Comparison of ENCODE assay signal across 9 cellular contexts in the genomic region with DNA sequence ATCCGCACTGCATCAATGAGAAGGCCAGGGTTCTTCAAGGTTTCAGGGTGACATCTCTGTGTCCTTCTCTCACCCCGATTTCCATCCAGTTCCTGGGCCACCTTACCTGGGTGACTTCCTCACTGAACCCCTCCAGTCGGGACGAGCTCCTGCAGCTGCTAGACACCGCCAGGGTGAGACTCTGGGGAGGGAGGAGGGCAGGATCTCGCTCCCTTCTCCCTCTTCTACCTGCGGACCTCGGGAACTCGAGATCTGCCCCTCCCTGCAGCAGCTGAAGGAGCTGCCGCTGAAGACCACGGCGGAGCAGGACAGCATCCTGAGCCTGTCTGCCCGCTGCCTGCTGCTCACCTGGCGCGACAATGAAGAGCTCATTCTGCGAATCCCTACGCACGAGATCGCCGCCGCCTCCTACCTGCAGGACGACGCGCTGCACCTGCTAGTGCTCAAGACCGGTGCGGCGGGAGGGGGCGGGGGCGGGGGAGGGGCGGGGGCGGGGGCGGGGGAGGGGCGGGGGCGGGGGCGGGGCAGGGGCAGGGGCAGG. TPM values are rescaled to one million over a fixed set of nuclear protein-coding genes. Genes with fewer than 3 reads are reported as not detected.
DNase-seq lines count a peak whose midpoint lies in the region; ATAC-seq and TF ChIP-seq lines count a peak whose summit lies in the region.
"Had no signal": no experiment of that assay in that cellular context is flagged by ENCODE, and none has a peak within 500 bp of the region (broad histone marks: within the 10 kb centered on the region; RNA-seq: fewer than 3 reads in every experiment).

No MANE protein-coding gene starts in this region.

- H2AFZ ChIP-seq in OCI-LY3 (ENCODE audit: low read depth, low read length) = no peak overlapping the region

- H3K27ac Mint-ChIP-seq in activated naive CD8-positive, alpha-beta T cell treated with anti-CD3 and anti-CD28 coated beads for 36 hours = no peak overlapping the region

- no peaks in the 10 kb centered on the region for H3K9me3 Mint-ChIP-seq in activated naive CD8-positive, alpha-beta T cell treated with anti-CD3 and anti-CD28 coated beads for 36 hours

- DNase-seq in stimulated activated CD4-positive, alpha-beta T cell treated with anti-CD3 and anti-CD28 coated beads, Interleukin-12 subunit alpha, Interleukin-12 subunit beta, amount 100 ng/mL, for 4 hours = peak; percentile 34
- no peak for DNase-seq in stimulated activated CD4-positive, alpha-beta T cell treated with anti-CD3 and anti-CD28 coated beads, Interleukin-2, amount 100 ng/mL, for 48 hours
- peak; percentile 30 for DNase-seq in activated naive CD8-positive, alpha-beta T cell treated with anti-CD3 and anti-CD28 coated beads for 36 hours
- peak in 2 of 3 donors; percentile 75 for DNase-seq in mucosa of descending colon
- DNase-seq in AG08395 (ENCODE audit: low spot score) = no peak
- DNase-seq in RKO (ENCODE audit: low spot score) = no peak

- peak overlapping the region; percentile 84 for H3K4me2 ChIP-seq in OCI-LY3 (ENCODE audit: low read length)

- H3K4me3 ChIP-seq in OCI-LY3 (ENCODE audit: low read length) = peak overlapping the region; percentile 82; the same call in 1 of the 2 replicates
- no peak overlapping the region for H3K4me3 ChIP-seq in mucosa of descending colon

- intact Hi-C loops in mucosa of descending colon (cut with DNase I, micrococcal nuclease) = no loop called here

- H4K20me1 ChIP-seq in OCI-LY3 (ENCODE audit: insufficient read depth, low read length) = no peaks in the 10 kb centered on the region
- H4K20me1 ChIP-seq: BLaER1 treated with 17β-estradiol and CSF1 and Interleukin-3, amounts not matched to agents 10 nM and 100 nM had no signal

- H3K27me3 Mint-ChIP-seq in activated naive CD8-positive, alpha-beta T cell treated with anti-CD3 and anti-CD28 coated beads for 36 hours = peaks cover 64% of the 10 kb centered on the region

- no peaks in the 10 kb centered on the region for H3K79me2 ChIP-seq in OCI-LY3 (ENCODE audit: low read length)

- TF ChIP-seq CTCF in OCI-LY3 (IDR thresholded peaks at IDR 0.05; ENCODE audit: low read depth, low read length) = peak; percentile 32
- no peak for TF ChIP-seq CTCF in mucosa of descending colon (IDR thresholded peaks at IDR 0.05)

- peaks cover 8% of the 10 kb centered on the region for H3K4me1 Mint-ChIP-seq in activated naive CD8-positive, alpha-beta T cell treated with anti-CD3 and anti-CD28 coated beads for 36 hours

- H3K9me3 ChIP-seq in OCI-LY3 (ENCODE audit: insufficient read depth, low read length) (no peaks in the 10 kb centered on the region), mucosa of descending colon (no peaks in the 10 kb centered on the region)
- H3K9me3 ChIP-seq: BLaER1 treated with 17β-estradiol and CSF1 and Interleukin-3, amounts not matched to agents 10 nM and 100 nM had no signal

- H3K27ac ChIP-seq in OCI-LY3 (ENCODE audit: low read length) = no peak overlapping the region

- H3K36me3 ChIP-seq in OCI-LY3 (replicated peaks; ENCODE audit: low read depth, low read length) (no peaks in the 10 kb centered on the region), mucosa of descending colon (ENCODE audit: low read depth) (no peaks in the 10 kb centered on the region)
- H3K36me3 ChIP-seq: BLaER1 treated with 17β-estradiol and CSF1 and Interleukin-3, amounts not matched to agents 10 nM and 100 nM had no signal

- peaks cover 34% of the 10 kb centered on the region for H3K27me3 ChIP-seq in OCI-LY3 (ENCODE audit: low read depth, low read length)

- no peaks in the 10 kb centered on the region for H3K36me3 Mint-ChIP-seq in activated naive CD8-positive, alpha-beta T cell treated with anti-CD3 and anti-CD28 coated beads for 36 hours

- ATAC-seq in mucosa of descending colon (peak; percentile 86), GM18520 (IDR thresholded peaks at IDR 0.05; ENCODE audit: unreplicated experiment) (no peak)

- H3K4me3 Mint-ChIP-seq in activated naive CD8-positive, alpha-beta T cell treated with anti-CD3 and anti-CD28 coated beads for 36 hours = peak overlapping the region; percentile 73

- H3K4me1 ChIP-seq in OCI-LY3 (ENCODE audit: low read length) (peaks cover 8% of the 10 kb centered on the region), mucosa of descending colon (ENCODE audit: low read depth) (peaks cover 7% of the 10 kb centered on the region)

- no peak overlapping the region for H3K9ac ChIP-seq in OCI-LY3 (ENCODE audit: low read length)

RNA-seq across cellular contexts. Expression of a gene that starts 7.5 kb away (rescaled TPM):
- total RNA-seq in activated naive CD8-positive, alpha-beta T cell treated with anti-CD3 and anti-CD28 coated beads for 36 hours = not detected
- 1 to 10 TPM; 1.2 to 3.7 (median 1.8) TPM for total RNA-seq in mucosa of descending colon

RNA-seq across cellular contexts. Expression of a gene that starts 34.3 kb away (rescaled TPM):
- total RNA-seq in activated naive CD8-positive, alpha-beta T cell treated with anti-CD3 and anti-CD28 coated beads for 36 hours = not detected
- 10 to 100 TPM in 2 of 3 donors, 1 to 10 TPM in 1; 6.2 to 17.3 (median 13.4) TPM for total RNA-seq in mucosa of descending colon

RNA-seq across cellular contexts. Expression of a gene that starts 49.8 kb away (rescaled TPM):
- total RNA-seq in activated naive CD8-positive, alpha-beta T cell treated with anti-CD3 and anti-CD28 coated beads for 36 hours = under 1 TPM; 0.04 TPM
- under 1 TPM; 0.09 to 0.13 (median 0.10) TPM for total RNA-seq in mucosa of descending colon

Comparison
In these comparisons a context has a peak if more than half of its experiments do, and no peak if none do; other contexts are left out.
1. DNase-seq: peak in stimulated activated CD4-positive, alpha-beta T cell treated with anti-CD3 and anti-CD28 coated beads, Interleukin-12 subunit alpha, Interleukin-12 subunit beta, amount 100 ng/mL, for 4 hours (single experiment), activated naive CD8-positive, alpha-beta T cell treated with anti-CD3 and anti-CD28 coated beads for 36 hours (single experiment) and mucosa of descending colon (2 of 3); none in stimulated activated CD4-positive, alpha-beta T cell treated with anti-CD3 and anti-CD28 coated beads, Interleukin-2, amount 100 ng/mL, for 48 hours (0 of 2), AG08395 (single experiment) and RKO (single experiment).
2. RNA of a gene that starts 34.3 kb away (total RNA-seq): 6.2 to 17.3 TPM in mucosa of descending colon; not detected in activated naive CD8-positive, alpha-beta T cell treated with anti-CD3 and anti-CD28 coated beads for 36 hours; every median in the first group is over 4 times any median in the second.